1 cellular context compared by ENCODE assay signal in the genomic region with DNA sequence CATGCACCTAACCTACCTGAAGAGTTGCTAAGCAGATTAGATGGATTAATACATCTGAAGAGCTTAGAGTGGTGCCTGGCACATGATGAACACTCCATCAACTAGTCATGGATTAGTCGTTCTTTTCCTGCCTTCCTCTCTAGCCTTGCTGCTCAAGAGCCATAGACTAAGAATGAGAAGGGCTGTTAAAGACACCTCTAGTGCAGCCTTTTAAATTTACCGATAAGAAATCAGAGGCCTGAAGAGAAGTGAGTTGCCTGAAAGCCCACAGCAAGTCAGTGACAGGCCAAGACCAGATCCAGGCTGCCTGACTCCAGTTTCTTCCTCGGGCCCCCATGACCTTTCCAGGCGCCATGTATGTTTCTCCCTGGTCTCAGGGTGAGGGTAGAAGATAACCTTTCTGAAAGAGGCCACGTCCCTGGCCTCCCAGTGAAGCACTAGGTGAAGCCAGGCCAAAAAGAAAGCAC.
TF ChIP-seq lines count a peak whose summit lies in the region.

No MANE protein-coding gene starts in this region.

TF ChIP-seq in GM23338, 12 proteins besides CTCF, POLR2A, EP300 and RAD21 (continued from another document):
- TF ChIP-seq, protein P1, sequence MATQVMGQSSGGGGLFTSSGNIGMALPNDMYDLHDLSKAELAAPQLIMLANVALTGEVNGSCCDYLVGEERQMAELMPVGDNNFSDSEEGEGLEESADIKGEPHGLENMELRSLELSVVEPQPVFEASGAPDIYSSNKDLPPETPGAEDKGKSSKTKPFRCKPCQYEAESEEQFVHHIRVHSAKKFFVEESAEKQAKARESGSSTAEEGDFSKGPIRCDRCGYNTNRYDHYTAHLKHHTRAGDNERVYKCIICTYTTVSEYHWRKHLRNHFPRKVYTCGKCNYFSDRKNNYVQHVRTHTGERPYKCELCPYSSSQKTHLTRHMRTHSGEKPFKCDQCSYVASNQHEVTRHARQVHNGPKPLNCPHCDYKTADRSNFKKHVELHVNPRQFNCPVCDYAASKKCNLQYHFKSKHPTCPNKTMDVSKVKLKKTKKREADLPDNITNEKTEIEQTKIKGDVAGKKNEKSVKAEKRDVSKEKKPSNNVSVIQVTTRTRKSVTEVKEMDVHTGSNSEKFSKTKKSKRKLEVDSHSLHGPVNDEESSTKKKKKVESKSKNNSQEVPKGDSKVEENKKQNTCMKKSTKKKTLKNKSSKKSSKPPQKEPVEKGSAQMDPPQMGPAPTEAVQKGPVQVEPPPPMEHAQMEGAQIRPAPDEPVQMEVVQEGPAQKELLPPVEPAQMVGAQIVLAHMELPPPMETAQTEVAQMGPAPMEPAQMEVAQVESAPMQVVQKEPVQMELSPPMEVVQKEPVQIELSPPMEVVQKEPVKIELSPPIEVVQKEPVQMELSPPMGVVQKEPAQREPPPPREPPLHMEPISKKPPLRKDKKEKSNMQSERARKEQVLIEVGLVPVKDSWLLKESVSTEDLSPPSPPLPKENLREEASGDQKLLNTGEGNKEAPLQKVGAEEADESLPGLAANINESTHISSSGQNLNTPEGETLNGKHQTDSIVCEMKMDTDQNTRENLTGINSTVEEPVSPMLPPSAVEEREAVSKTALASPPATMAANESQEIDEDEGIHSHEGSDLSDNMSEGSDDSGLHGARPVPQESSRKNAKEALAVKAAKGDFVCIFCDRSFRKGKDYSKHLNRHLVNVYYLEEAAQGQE (IDR thresholded peaks at IDR 0.05; ENCODE audit: unreplicated experiment) = no peak
- no peak for TF ChIP-seq EZH2phosphoT487 (IDR thresholded peaks at IDR 0.05; ENCODE audit: unreplicated experiment)
- no peak for TF ChIP-seq CREB1 (CRISPR knock-in tag; IDR thresholded peaks at IDR 0.05; ENCODE audit: low read depth)
- TF ChIP-seq, protein P2, sequence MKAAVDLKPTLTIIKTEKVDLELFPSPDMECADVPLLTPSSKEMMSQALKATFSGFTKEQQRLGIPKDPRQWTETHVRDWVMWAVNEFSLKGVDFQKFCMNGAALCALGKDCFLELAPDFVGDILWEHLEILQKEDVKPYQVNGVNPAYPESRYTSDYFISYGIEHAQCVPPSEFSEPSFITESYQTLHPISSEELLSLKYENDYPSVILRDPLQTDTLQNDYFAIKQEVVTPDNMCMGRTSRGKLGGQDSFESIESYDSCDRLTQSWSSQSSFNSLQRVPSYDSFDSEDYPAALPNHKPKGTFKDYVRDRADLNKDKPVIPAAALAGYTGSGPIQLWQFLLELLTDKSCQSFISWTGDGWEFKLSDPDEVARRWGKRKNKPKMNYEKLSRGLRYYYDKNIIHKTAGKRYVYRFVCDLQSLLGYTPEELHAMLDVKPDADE (IDR thresholded peaks at IDR 0.05) = no peak
- no peak for TF ChIP-seq POLR2AphosphoS5 (IDR thresholded peaks at IDR 0.05; ENCODE audit: low read depth)
- no peak for TF ChIP-seq EZH2 (IDR thresholded peaks at IDR 0.05; ENCODE audit: low read depth, unreplicated experiment)
- no peak for TF ChIP-seq JUNB (IDR thresholded peaks at IDR 0.05; ENCODE audit: unreplicated experiment)
- TF ChIP-seq STAT1 (IDR thresholded peaks at IDR 0.05; ENCODE audit: unreplicated experiment) = no peak
- no peak for TF ChIP-seq ZNF331 (CRISPR knock-in tag; IDR thresholded peaks at IDR 0.05; ENCODE audit: low read depth)
- TF ChIP-seq, protein P3, sequence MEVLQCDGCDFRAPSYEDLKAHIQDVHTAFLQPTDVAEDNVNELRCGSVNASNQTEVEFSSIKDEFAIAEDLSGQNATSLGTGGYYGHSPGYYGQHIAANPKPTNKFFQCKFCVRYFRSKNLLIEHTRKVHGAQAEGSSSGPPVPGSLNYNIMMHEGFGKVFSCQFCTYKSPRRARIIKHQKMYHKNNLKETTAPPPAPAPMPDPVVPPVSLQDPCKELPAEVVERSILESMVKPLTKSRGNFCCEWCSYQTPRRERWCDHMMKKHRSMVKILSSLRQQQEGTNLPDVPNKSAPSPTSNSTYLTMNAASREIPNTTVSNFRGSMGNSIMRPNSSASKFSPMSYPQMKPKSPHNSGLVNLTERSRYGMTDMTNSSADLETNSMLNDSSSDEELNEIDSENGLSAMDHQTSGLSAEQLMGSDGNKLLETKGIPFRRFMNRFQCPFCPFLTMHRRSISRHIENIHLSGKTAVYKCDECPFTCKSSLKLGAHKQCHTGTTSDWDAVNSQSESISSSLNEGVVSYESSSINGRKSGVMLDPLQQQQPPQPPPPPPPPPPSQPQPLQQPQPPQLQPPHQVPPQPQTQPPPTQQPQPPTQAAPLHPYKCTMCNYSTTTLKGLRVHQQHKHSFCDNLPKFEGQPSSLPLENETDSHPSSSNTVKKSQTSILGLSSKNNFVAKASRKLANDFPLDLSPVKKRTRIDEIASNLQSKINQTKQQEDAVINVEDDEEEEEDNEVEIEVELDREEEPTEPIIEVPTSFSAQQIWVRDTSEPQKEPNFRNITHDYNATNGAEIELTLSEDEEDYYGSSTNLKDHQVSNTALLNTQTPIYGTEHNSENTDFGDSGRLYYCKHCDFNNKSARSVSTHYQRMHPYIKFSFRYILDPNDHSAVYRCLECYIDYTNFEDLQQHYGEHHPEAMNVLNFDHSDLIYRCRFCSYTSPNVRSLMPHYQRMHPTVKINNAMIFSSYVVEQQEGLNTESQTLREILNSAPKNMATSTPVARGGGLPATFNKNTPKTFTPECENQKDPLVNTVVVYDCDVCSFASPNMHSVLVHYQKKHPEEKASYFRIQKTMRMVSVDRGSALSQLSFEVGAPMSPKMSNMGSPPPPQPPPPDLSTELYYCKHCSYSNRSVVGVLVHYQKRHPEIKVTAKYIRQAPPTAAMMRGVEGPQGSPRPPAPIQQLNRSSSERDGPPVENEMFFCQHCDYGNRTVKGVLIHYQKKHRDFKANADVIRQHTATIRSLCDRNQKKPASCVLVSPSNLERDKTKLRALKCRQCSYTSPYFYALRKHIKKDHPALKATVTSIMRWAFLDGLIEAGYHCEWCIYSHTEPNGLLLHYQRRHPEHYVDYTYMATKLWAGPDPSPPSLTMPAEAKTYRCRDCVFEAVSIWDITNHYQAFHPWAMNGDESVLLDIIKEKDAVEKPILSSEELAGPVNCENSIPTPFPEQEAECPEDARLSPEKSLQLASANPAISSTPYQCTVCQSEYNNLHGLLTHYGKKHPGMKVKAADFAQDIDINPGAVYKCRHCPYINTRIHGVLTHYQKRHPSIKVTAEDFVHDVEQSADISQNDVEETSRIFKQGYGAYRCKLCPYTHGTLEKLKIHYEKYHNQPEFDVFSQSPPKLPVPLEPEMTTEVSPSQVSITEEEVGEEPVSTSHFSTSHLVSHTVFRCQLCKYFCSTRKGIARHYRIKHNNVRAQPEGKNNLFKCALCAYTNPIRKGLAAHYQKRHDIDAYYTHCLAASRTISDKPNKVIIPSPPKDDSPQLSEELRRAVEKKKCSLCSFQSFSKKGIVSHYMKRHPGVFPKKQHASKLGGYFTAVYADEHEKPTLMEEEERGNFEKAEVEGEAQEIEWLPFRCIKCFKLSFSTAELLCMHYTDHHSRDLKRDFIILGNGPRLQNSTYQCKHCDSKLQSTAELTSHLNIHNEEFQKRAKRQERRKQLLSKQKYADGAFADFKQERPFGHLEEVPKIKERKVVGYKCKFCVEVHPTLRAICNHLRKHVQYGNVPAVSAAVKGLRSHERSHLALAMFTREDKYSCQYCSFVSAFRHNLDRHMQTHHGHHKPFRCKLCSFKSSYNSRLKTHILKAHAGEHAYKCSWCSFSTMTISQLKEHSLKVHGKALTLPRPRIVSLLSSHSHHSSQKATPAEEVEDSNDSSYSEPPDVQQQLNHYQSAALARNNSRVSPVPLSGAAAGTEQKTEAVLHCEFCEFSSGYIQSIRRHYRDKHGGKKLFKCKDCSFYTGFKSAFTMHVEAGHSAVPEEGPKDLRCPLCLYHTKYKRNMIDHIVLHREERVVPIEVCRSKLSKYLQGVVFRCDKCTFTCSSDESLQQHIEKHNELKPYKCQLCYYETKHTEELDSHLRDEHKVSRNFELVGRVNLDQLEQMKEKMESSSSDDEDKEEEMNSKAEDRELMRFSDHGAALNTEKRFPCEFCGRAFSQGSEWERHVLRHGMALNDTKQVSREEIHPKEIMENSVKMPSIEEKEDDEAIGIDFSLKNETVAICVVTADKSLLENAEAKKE (CRISPR knock-in tag; IDR thresholded peaks at IDR 0.05) = no peak
